8 cellular contexts compared by ENCODE assay signal in genomic region chr6:52994789-52995078, GRCh38. TPM values are rescaled to one million over a fixed set of nuclear protein-coding genes. Genes with fewer than 3 reads are reported as not detected.
DNase-seq lines count a peak whose midpoint lies in the region; ATAC-seq and TF ChIP-seq lines count a peak whose summit lies in the region.

No MANE protein-coding gene starts in this region.

- H3K4me3 Mint-ChIP-seq in activated CD4-positive, alpha-beta T cell treated with anti-CD3 and anti-CD28 coated beads for 36 hours, result peak overlapping the region; percentile 83

- TF ChIP-seq EP300 in tibial nerve (IDR thresholded peaks at IDR 0.05), result no peak

- no peaks in the 10 kb centered on the region for H3K27me3 ChIP-seq in endocrine pancreas (ENCODE audit: control insufficient read depth, insufficient read depth, low read length)
- H3K27me3 ChIP-seq in tibial nerve, result no peaks in the 10 kb centered on the region

- DNase-seq in C1 segment of cervical spinal cord (lab: John Stamatoyannopoulos, UW) (peak in 9 of 14 donors; percentile 56 to 84 (median 75)), mucosa of gallbladder (ENCODE audit: low spot score) (peak; percentile 15), tibial nerve (ENCODE audit: low spot score in 2 of 2) (peak in 1 of 2 donors; percentile 18), dedifferentiated amniotic fluid mesenchymal stem cell (ENCODE audit: extremely low spot score) (no peak)
- peak; percentile 51 for DNase-seq in activated CD4-positive, alpha-beta T cell treated with anti-CD3 and anti-CD28 coated beads for 36 hours

- peak overlapping the region; percentile 86 for H3K4me3 ChIP-seq in endocrine pancreas (ENCODE audit: control insufficient read depth, insufficient read depth, low read length)
- H3K4me3 ChIP-seq in tibial nerve, result peak overlapping the region; percentile 49 to 85 (median 62)

- H3K9me3 Mint-ChIP-seq in activated CD4-positive, alpha-beta T cell treated with anti-CD3 and anti-CD28 coated beads for 36 hours (ENCODE audit: low read depth), result no peaks in the 10 kb centered on the region

- no peak for TF ChIP-seq POLR2A in tibial nerve (IDR thresholded peaks at IDR 0.05)

- POLR2A ChIA-PET in activated CD4-positive, alpha-beta T cell treated with anti-CD3 and anti-CD28 coated beads for 36 hours (lab: Charles Lee), result interaction anchor here (0.6 to 0.7 kb wide), 2 partner anchors 37 to 856 kb away, joined by 3 to 6 read pairs; no protein-coding TSS in a partner anchor

- no peak for TF ChIP-seq CTCF in tibial nerve (IDR thresholded peaks at IDR 0.05)

- CTCF ChIA-PET in activated CD4-positive, alpha-beta T cell treated with anti-CD3 and anti-CD28 coated beads for 36 hours (lab: Charles Lee), result interaction anchor here (0.6 to 2.0 kb wide), 8 partner anchors 8 to 1489 kb away, joined by 3 to 12 read pairs (median 3); partner anchors contain the start of gene FBXO9

- intact Hi-C loops in activated CD4-positive, alpha-beta T cell treated with anti-CD3 and anti-CD28 coated beads for 36 hours (cut with DNase I, micrococcal nuclease), result loop anchor here (1.0 to 10.0 kb wide), 12 partner anchors 18 to 832 kb away; partner anchors contain the start of genes GCLC (in 2 of the 2), EFHC1 (in 1 of the 2), MCM3 (in 1 of the 2) and TRAM2 (in 1 of the 2)

- peak overlapping the region; percentile 76 to 97 (median 87) for H3K27ac ChIP-seq in tibial nerve

- WGBS in tibial nerve, 2 donors, result 0% methylated on average over 14 to 17 of the region's 17 CpGs

- H3K36me3 Mint-ChIP-seq in activated CD4-positive, alpha-beta T cell treated with anti-CD3 and anti-CD28 coated beads for 36 hours (ENCODE audit: low read depth), result peaks cover 23% of the 10 kb centered on the region

- H3K9me3 ChIP-seq in endocrine pancreas (ENCODE audit: control insufficient read depth, low read length) (no peaks in the 10 kb centered on the region), tibial nerve (no peaks in the 10 kb centered on the region)

- H3K4me1 ChIP-seq in endocrine pancreas (ENCODE audit: control insufficient read depth, insufficient read depth, low read length) (peaks cover 7% of the 10 kb centered on the region), tibial nerve (peaks cover 0 to 28% (median 12%) of the 10 kb centered on the region in 4 donors)

- H3K36me3 ChIP-seq in endocrine pancreas (ENCODE audit: control insufficient read depth, insufficient read depth, low read length) (no peaks in the 10 kb centered on the region), tibial nerve (peaks cover 0 to 1% (median 0%) of the 10 kb centered on the region in 3 donors)

- peaks cover 45% of the 10 kb centered on the region for H3K4me1 Mint-ChIP-seq in activated CD4-positive, alpha-beta T cell treated with anti-CD3 and anti-CD28 coated beads for 36 hours

- peaks cover 4% of the 10 kb centered on the region for H3K27me3 Mint-ChIP-seq in activated CD4-positive, alpha-beta T cell treated with anti-CD3 and anti-CD28 coated beads for 36 hours

- peak overlapping the region; percentile 77 for H3K27ac Mint-ChIP-seq in activated CD4-positive, alpha-beta T cell treated with anti-CD3 and anti-CD28 coated beads for 36 hours

- ATAC-seq in GM19372 (IDR thresholded peaks at IDR 0.05; ENCODE audit: low read depth, unreplicated experiment) (peak; percentile 25), HG03432 (IDR thresholded peaks at IDR 0.05; ENCODE audit: unreplicated experiment) (peak; percentile 31)
- ATAC-seq in activated CD4-positive, alpha-beta T cell treated with anti-CD3 and anti-CD28 coated beads for 36 hours, result peak; percentile 10

- H3K9ac ChIP-seq in endocrine pancreas (ENCODE audit: control insufficient read depth, insufficient read depth, low read length), result peak overlapping the region; percentile 94

RNA-seq across cellular contexts. Expression of gene GSTA4, which starts 0.3 kb away (rescaled TPM):
- total RNA-seq in activated CD4-positive, alpha-beta T cell treated with anti-CD3 and anti-CD28 coated beads for 36 hours, result 10 to 100 TPM; 23.5 to 28.9 TPM
- total RNA-seq in mucosa of gallbladder (19.9 TPM), tibial nerve (10 to 100 TPM; 24.3 to 34.7 (median 29.1) TPM)
